1 cellular context compared by ENCODE assay signal in genomic region chrX:150898343-150899190, GRCh38.
A peak's percentile ranks its signal among the peaks of the same experiment; 100 is the strongest.
TF ChIP-seq lines count a peak whose summit lies in the region.

Gene CD99L2, minus strand, starts transcription at chrX:150898668. Its CDS starts 80 bp downstream, at chrX:150898588.

TF ChIP-seq in H1, 55 proteins besides CTCF, POLR2A, EP300 and RAD21:
- TF ChIP-seq RBBP5 (IDR thresholded peaks at IDR 0.05; ENCODE audit: borderline replicate concordance, low read depth, low read length) (no peak), BRCA1 (IDR thresholded peaks at IDR 0.05; ENCODE audit: low read depth, low read length) (no peak), RNF2 (IDR thresholded peaks at IDR 0.05; ENCODE audit: borderline replicate concordance, low read depth, low read length, missing control alignments, poor library complexity, severe bottlenecking) (no peak), CREB1 (IDR thresholded peaks at IDR 0.05) (peak; percentile 6; the same call in 1 of the 2 replicates), NRF1 (IDR thresholded peaks at IDR 0.05; ENCODE audit: low read depth, low read length) (peak; percentile 33; the same call in 1 of the 2 replicates), PHF8 (conservative IDR thresholded peaks at IDR 0.05; ENCODE audit: low read depth, low read length) (peak; percentile 73), POU5F1 (IDR thresholded peaks at IDR 0.05; ENCODE audit: low read depth, low read length) (no peak), ATF3 (IDR thresholded peaks at IDR 0.05; ENCODE audit: insufficient read depth, low read depth, low read length) (no peak), NANOG (IDR thresholded peaks at IDR 0.05; ENCODE audit: insufficient read depth, low read depth, low read length, poor library complexity, severe bottlenecking) (no peak), SIX5 (IDR thresholded peaks at IDR 0.05; ENCODE audit: low read depth, low read length) (no peak), JUN (IDR thresholded peaks at IDR 0.05; ENCODE audit: low read depth, low read length) (no peak), KDM5A (IDR thresholded peaks at IDR 0.05; ENCODE audit: low read length) (no peak), CHD2 (IDR thresholded peaks at IDR 0.05; ENCODE audit: low read length) (peak; percentile 36), POLR2AphosphoS5 (IDR thresholded peaks at IDR 0.05; ENCODE audit: low read depth, low read length) (peak; percentile 56), KDM1A (IDR thresholded peaks at IDR 0.05; ENCODE audit: borderline replicate concordance, low read length) (no peak), TAF7 (optimal IDR thresholded peaks at IDR 0.05; ENCODE audit: borderline replicate concordance, low read depth, low read length) (peak; percentile 21), ASH2L (IDR thresholded peaks at IDR 0.05; ENCODE audit: low read length) (peak; percentile 33), BCL11A (IDR thresholded peaks at IDR 0.05; ENCODE audit: low read depth in 2 of 2, low read length in 2 of 2) (no peak), EZH2 (IDR thresholded peaks at IDR 0.05; ENCODE audit: low read depth, low read length, severe bottlenecking) (no peak), KDM4A (IDR thresholded peaks at IDR 0.05; ENCODE audit: low read depth, low read length, severe bottlenecking) (peak; percentile 54), MAX (IDR thresholded peaks at IDR 0.05) (no peak), TAF1 (IDR thresholded peaks at IDR 0.05; ENCODE audit: low read depth, low read length) (peak; percentile 50), CBX8 (IDR thresholded peaks at IDR 0.05; ENCODE audit: borderline replicate concordance, low read depth, low read length) (no peak)
TF ChIP-seq in H1: peak in this region for 9.
